In the genomic region with DNA sequence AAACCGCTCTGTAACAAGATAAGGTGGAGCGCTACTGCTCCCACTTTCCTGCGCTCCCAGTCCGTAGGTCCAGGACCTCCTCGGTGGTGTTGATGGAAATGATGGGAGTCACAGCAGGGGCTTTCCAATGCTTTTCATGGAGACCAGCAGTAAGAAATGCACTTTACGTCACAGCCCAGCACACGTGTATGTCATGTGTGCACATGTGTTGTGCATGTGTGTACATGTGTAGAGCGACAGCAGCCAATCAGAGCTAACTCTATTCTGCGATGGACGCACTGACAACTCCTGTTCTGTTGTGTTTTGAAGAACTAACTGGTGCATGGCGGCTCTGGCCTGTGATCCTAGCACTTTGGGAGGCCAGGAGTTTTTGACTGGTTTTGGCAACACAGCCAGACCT, we compare ENCODE assay signal across 10 cellular contexts. TPM values are rescaled to one million over a fixed set of nuclear protein-coding genes. Genes with fewer than 3 reads are reported as not detected.
DNase-seq lines count a peak whose midpoint lies in the region; ATAC-seq and TF ChIP-seq lines count a peak whose summit lies in the region.
"Had no signal": no experiment of that assay in that cellular context is flagged by ENCODE, and none has a peak within 500 bp of the region (broad histone marks: within the 10 kb centered on the region; RNA-seq: fewer than 3 reads in every experiment).

No MANE protein-coding gene starts in this region.

- intact Hi-C loops in PC-3 (cut with micrococcal nuclease) (no loop called here), sciatic nerve (cut with DNase I) (loop anchor here (5.0 kb wide), 1 partner anchor 477 kb away; no protein-coding TSS in a partner anchor)

- no peaks in the 10 kb centered on the region for H3K36me3 Mint-ChIP-seq in activated CD4-positive, alpha-beta T cell treated with anti-CD3 and anti-CD28 coated beads, Interleukin-2, amount 10 ng/mL, durations not matched to agents 7 days and 5 days (ENCODE audit: low read depth)
- H3K36me3 Mint-ChIP-seq in endothelial cell (ENCODE audit: low read depth, unreplicated experiment): peaks cover 4% of the 10 kb centered on the region

- no peak for DNase-seq in activated CD4-positive, alpha-beta T cell treated with anti-CD3 and anti-CD28 coated beads, Interleukin-2, amount 10 ng/mL, durations not matched to agents 7 days and 5 days
- no peak for DNase-seq in activated CD4-positive, alpha-beta T cell treated with anti-CD3 and anti-CD28 coated beads, Interleukin-2, amount 50 U/mL, for 1 hour
- DNase-seq in PC-3 (no peak), endothelial cell (ENCODE audit: low spot score) (no peak), sciatic nerve (ENCODE audit: low spot score) (no peak), inferior parietal cortex (ENCODE audit: extremely low spot score) (no peak), NCI-H2081 (lab: John Stamatoyannopoulos, UW) (no peak)
- DNase-seq: KG1, left cardiac atrium had no signal

- CTCF ChIA-PET in activated CD4-positive, alpha-beta T cell treated with anti-CD3 and anti-CD28 coated beads, Interleukin-2, amount 10 ng/mL, durations not matched to agents 7 days and 5 days (lab: Charles Lee): interaction anchor here (0.6 to 3.0 kb wide), 2 partner anchors 15 to 141 kb away, joined by 3 to 13 read pairs; no protein-coding TSS in a partner anchor
- CTCF ChIA-PET in PC-3 (lab: Charles Lee): no interaction called here

- peaks cover 16% of the 10 kb centered on the region for H3K4me1 ChIP-seq in PC-3 (ENCODE audit: insufficient read depth, low read length)
- peaks cover 9% of the 10 kb centered on the region for H3K4me1 ChIP-seq in skeletal muscle satellite cell (ENCODE audit: control insufficient read depth, insufficient read depth, low read length)

- no peaks in the 10 kb centered on the region for H3F3A ChIP-seq in PC-3 (ENCODE audit: low read length, unreplicated experiment)

- H3K4me3 ChIP-seq in PC-3 (ENCODE audit: low read length) (peak overlapping the region; percentile 99), skeletal muscle satellite cell (ENCODE audit: low read length) (peak overlapping the region; percentile 99)

- no peaks in the 10 kb centered on the region for H3K9me3 ChIP-seq in PC-3 (ENCODE audit: low read length)
- H3K9me3 ChIP-seq in skeletal muscle satellite cell (replicated peaks; ENCODE audit: low read length): no peaks in the 10 kb centered on the region

- peak overlapping the region; percentile 88 for H3K4me3 Mint-ChIP-seq in activated CD4-positive, alpha-beta T cell treated with anti-CD3 and anti-CD28 coated beads, Interleukin-2, amount 10 ng/mL, durations not matched to agents 7 days and 5 days
- peak overlapping the region; percentile 96 for H3K4me3 Mint-ChIP-seq in endothelial cell (ENCODE audit: unreplicated experiment)

- H2AFZ ChIP-seq in PC-3 (ENCODE audit: low read length): no peak overlapping the region

- peaks cover 40% of the 10 kb centered on the region for H3K79me2 ChIP-seq in PC-3 (ENCODE audit: low read length)

- H4K20me1 ChIP-seq in PC-3 (ENCODE audit: low read length): no peaks in the 10 kb centered on the region

- no peaks in the 10 kb centered on the region for H3K9me3 Mint-ChIP-seq in activated CD4-positive, alpha-beta T cell treated with anti-CD3 and anti-CD28 coated beads, Interleukin-2, amount 10 ng/mL, durations not matched to agents 7 days and 5 days
- no peaks in the 10 kb centered on the region for H3K9me3 Mint-ChIP-seq in endothelial cell (ENCODE audit: unreplicated experiment)

- no peaks in the 10 kb centered on the region for H3K27me3 ChIP-seq in PC-3 (ENCODE audit: low read length)
- H3K27me3 ChIP-seq in skeletal muscle satellite cell (ENCODE audit: control insufficient read depth, insufficient read depth, low read length): no peaks in the 10 kb centered on the region

- no peak for ATAC-seq in PC-3
- ATAC-seq in sciatic nerve: no peak

- H3K27me3 Mint-ChIP-seq in activated CD4-positive, alpha-beta T cell treated with anti-CD3 and anti-CD28 coated beads, Interleukin-2, amount 10 ng/mL, durations not matched to agents 7 days and 5 days: no peaks in the 10 kb centered on the region
- peaks cover 3% of the 10 kb centered on the region for H3K27me3 Mint-ChIP-seq in endothelial cell (ENCODE audit: unreplicated experiment)

- H3K27ac ChIP-seq in PC-3 (ENCODE audit: low read length): no peak overlapping the region

- POLR2A ChIA-PET in activated CD4-positive, alpha-beta T cell treated with anti-CD3 and anti-CD28 coated beads, Interleukin-2, amount 10 ng/mL, durations not matched to agents 7 days and 5 days (lab: Charles Lee): no interaction called here
- POLR2A ChIA-PET in PC-3 (lab: Charles Lee; ENCODE audit: unreplicated experiment): interaction anchor here (0.7 kb wide), 1 partner anchor 90 kb away, joined by 19 read pairs; a partner anchor contains a TSS

- H3K36me3 ChIP-seq in PC-3 (ENCODE audit: low read depth, low read length) (peaks cover 2% of the 10 kb centered on the region; the same call in 1 of the 2 replicates), skeletal muscle satellite cell (ENCODE audit: insufficient read depth, low read length) (peaks cover 4% of the 10 kb centered on the region)

- no peaks in the 10 kb centered on the region for H3K9me2 ChIP-seq in PC-3 (replicated peaks; ENCODE audit: low read length)

- TF ChIP-seq CTCF in PC-3 (conservative IDR thresholded peaks at IDR 0.05; ENCODE audit: low read depth, low read length): no peak
- no peak for TF ChIP-seq CTCF in endothelial cell (IDR thresholded peaks at IDR 0.05; ENCODE audit: unreplicated experiment)

- H3K9ac ChIP-seq in PC-3 (ENCODE audit: low read length) (peak overlapping the region; percentile 99), skeletal muscle satellite cell (ENCODE audit: low read depth, low read length) (peak overlapping the region; percentile 97)

- H3K4me1 Mint-ChIP-seq in activated CD4-positive, alpha-beta T cell treated with anti-CD3 and anti-CD28 coated beads, Interleukin-2, amount 10 ng/mL, durations not matched to agents 7 days and 5 days: peaks cover 24% of the 10 kb centered on the region
- peaks cover 14% of the 10 kb centered on the region for H3K4me1 Mint-ChIP-seq in endothelial cell (ENCODE audit: unreplicated experiment)

- peak overlapping the region; percentile 41 for H3K27ac Mint-ChIP-seq in activated CD4-positive, alpha-beta T cell treated with anti-CD3 and anti-CD28 coated beads, Interleukin-2, amount 10 ng/mL, durations not matched to agents 7 days and 5 days
- no peak overlapping the region for H3K27ac Mint-ChIP-seq in endothelial cell (ENCODE audit: unreplicated experiment)

- H3K4me2 ChIP-seq in PC-3 (ENCODE audit: low read length): peak overlapping the region; percentile 99
- H3K4me2 ChIP-seq in skeletal muscle satellite cell (ENCODE audit: low read length): peak overlapping the region; percentile 96

- BruUV-seq in PC-3 (replicated peaks; lab: Mats Ljungman, UMichigan): no TSS peak

RNA-seq across cellular contexts. Expression of a gene that starts 1.2 kb away (rescaled TPM):
- total RNA-seq in activated CD4-positive, alpha-beta T cell treated with anti-CD3 and anti-CD28 coated beads, Interleukin-2, amount 10 ng/mL, durations not matched to agents 7 days and 5 days: 10 to 100 TPM; 42.6 to 45.5 TPM
- total RNA-seq in PC-3 (2014; rRNA removed) (70.2 and 116 TPM in 2 replicates), endothelial cell (ENCODE audit: unreplicated experiment) (69.3 TPM), sciatic nerve (59.4 TPM)
- total RNA-seq in skeletal muscle satellite cell (2012; rRNA removed): 43.9 and 51.5 TPM in 2 replicates

RNA-seq across cellular contexts. Expression of a gene that starts 16.3 kb away (rescaled TPM):
- 10 to 100 TPM; 60.1 to 66.7 TPM for total RNA-seq in activated CD4-positive, alpha-beta T cell treated with anti-CD3 and anti-CD28 coated beads, Interleukin-2, amount 10 ng/mL, durations not matched to agents 7 days and 5 days
- total RNA-seq in PC-3 (2014; rRNA removed) (29.6 and 42.8 TPM in 2 replicates), endothelial cell (ENCODE audit: unreplicated experiment) (287 TPM), sciatic nerve (119 TPM)
- 43.9 and 45.4 TPM in 2 replicates for total RNA-seq in skeletal muscle satellite cell (2012; rRNA removed)
